Comparison of ENCODE assay signal across 23 cellular contexts in genomic region chr3:116618138-116618537, GRCh38.
A peak's percentile ranks its signal among the peaks of the same experiment; 100 is the strongest.
DNase-seq lines count a peak whose midpoint lies in the region; FAIRE-seq and TF ChIP-seq lines count a peak whose summit lies in the region.
"Had no signal": no experiment of that assay in that cellular context is flagged by ENCODE, and none has a peak within 500 bp of the region (broad histone marks: within the 10 kb centered on the region; RNA-seq: fewer than 3 reads in every experiment).

No MANE protein-coding gene starts in this region.

- H3K9me3 Mint-ChIP-seq in MCF 10A (ENCODE audit: unreplicated experiment) = no peaks in the 10 kb centered on the region

- H2BK5ac ChIP-seq in trophoblast cell (ENCODE audit: low read depth, low read length, poor library complexity) = peak overlapping the region; percentile 73

- H3K23ac ChIP-seq in trophoblast cell (ENCODE audit: low read length) = no peak overlapping the region

- no peak overlapping the region for H4K12ac ChIP-seq in trophoblast cell (ENCODE audit: low read depth, low read length)

- no peak for FAIRE-seq in bronchial epithelial cell (lab: Jason Lieb, UNC)
- FAIRE-seq: A204.1, GM12878, GM18507 had no signal

- H3K79me2 ChIP-seq in mammary epithelial cell (ENCODE audit: insufficient read depth, low read length) = no peaks in the 10 kb centered on the region
- peaks cover 2% of the 10 kb centered on the region for H3K79me2 ChIP-seq in trophoblast cell (ENCODE audit: control insufficient read depth, insufficient read depth, low read length, poor library complexity)
- no peaks in the 10 kb centered on the region for H3K79me2 ChIP-seq in smooth muscle cell (ENCODE audit: low read depth)

- H3F3A ChIP-seq in smooth muscle cell (ENCODE audit: low read depth) = no peaks in the 10 kb centered on the region

- H3K36me3 ChIP-seq in mammary epithelial cell (ENCODE audit: insufficient read depth, low read length) (no peaks in the 10 kb centered on the region), bronchial epithelial cell (ENCODE audit: control insufficient read depth, insufficient read depth, low read length) (no peaks in the 10 kb centered on the region), trophoblast cell (ENCODE audit: control insufficient read depth in 1 of 2, insufficient read depth in 2 of 2, low read length in 2 of 2) (no peaks in the 10 kb centered on the region), smooth muscle cell (ENCODE audit: low read depth) (no peaks in the 10 kb centered on the region)
- H3K36me3 ChIP-seq: BLaER1 had no signal

- H4K8ac ChIP-seq in trophoblast cell (ENCODE audit: low read depth, low read length) = no peak overlapping the region

- H3K9me3 ChIP-seq in mammary epithelial cell (replicated peaks; ENCODE audit: insufficient read depth, low read length) = no peaks in the 10 kb centered on the region
- peaks cover 2% of the 10 kb centered on the region for H3K9me3 ChIP-seq in trophoblast cell (ENCODE audit: insufficient read depth, low read depth, low read length)
- H3K9me3 ChIP-seq in smooth muscle cell (replicated peaks; ENCODE audit: low read depth) = no peaks in the 10 kb centered on the region
- H3K9me3 ChIP-seq: Caco-2 had no signal

- no peaks in the 10 kb centered on the region for H4K20me1 ChIP-seq in mammary epithelial cell (ENCODE audit: insufficient read depth, low read length)
- no peaks in the 10 kb centered on the region for H4K20me1 ChIP-seq in smooth muscle cell (ENCODE audit: low read depth)
- H4K20me1 ChIP-seq: BLaER1 had no signal

- peaks cover 8% of the 10 kb centered on the region for H3K27me3 Mint-ChIP-seq in MCF 10A (ENCODE audit: insufficient read depth, unreplicated experiment)
- H3K27me3 Mint-ChIP-seq: B cell; CD4-positive, CD25-positive, alpha-beta regulatory T cell had no signal

- dilution Hi-C loops in mammary epithelial cell (cut with HindIII; ENCODE audit: low sequenced_read_pairs) = no loop called here

- TF ChIP-seq CTCF in mammary epithelial cell (conservative IDR thresholded peaks at IDR 0.05 in 1 of 2, IDR thresholded peaks at IDR 0.05 in 1 of 2; ENCODE audit: extremely low read depth in 1 of 2, insufficient read depth in 1 of 2, low read depth in 1 of 2, low read length in 2 of 2) = no peak
- TF ChIP-seq CTCF in MCF 10A (IDR thresholded peaks at IDR 0.05; ENCODE audit: unreplicated experiment) = no peak
- TF ChIP-seq CTCF in bronchial epithelial cell (IDR thresholded peaks at IDR 0.05; ENCODE audit: insufficient read depth, low read length, severe bottlenecking) = no peak
- TF ChIP-seq CTCF in epithelial cell of esophagus (IDR thresholded peaks at IDR 0.05; ENCODE audit: insufficient read depth, low read depth, low read length, missing control alignments) = no peak
- TF ChIP-seq CTCF in smooth muscle cell (IDR thresholded peaks at IDR 0.05; ENCODE audit: borderline replicate concordance, insufficient read depth, poor library complexity, severe bottlenecking) = no peak

- H3K4me1 ChIP-seq in mammary epithelial cell (ENCODE audit: insufficient read depth, low read length) = no peaks in the 10 kb centered on the region
- H3K4me1 ChIP-seq in trophoblast cell (ENCODE audit: control insufficient read depth in 1 of 2, insufficient read depth in 2 of 2, low read length in 2 of 2) = no peaks in the 10 kb centered on the region
- H3K4me1 ChIP-seq in smooth muscle cell (ENCODE audit: low read depth) = peaks cover 5% of the 10 kb centered on the region
- H3K4me1 ChIP-seq: BLaER1, Caco-2 had no signal

- H2AK5ac ChIP-seq in trophoblast cell (ENCODE audit: low read length) = no peak overlapping the region

- H3K27me3 ChIP-seq in mammary epithelial cell (ENCODE audit: insufficient read depth, low read length) (no peaks in the 10 kb centered on the region), bronchial epithelial cell (ENCODE audit: control insufficient read depth, insufficient read depth, low read length) (no peaks in the 10 kb centered on the region), trophoblast cell (ENCODE audit: insufficient read depth, low read length) (no peaks in the 10 kb centered on the region), smooth muscle cell (ENCODE audit: low read depth) (no peaks in the 10 kb centered on the region)
- H3K27me3 ChIP-seq: BLaER1 had no signal

- H2BK12ac ChIP-seq in trophoblast cell (ENCODE audit: low read length) = no peak overlapping the region

- no peak overlapping the region for H3K4me3 Mint-ChIP-seq in MCF 10A (ENCODE audit: unreplicated experiment)
- H3K4me3 Mint-ChIP-seq: B cell; CD4-positive, CD25-positive, alpha-beta regulatory T cell; CD8-positive, alpha-beta T cell; H9 had no signal

- peak overlapping the region; percentile 80 for H2BK120ac ChIP-seq in trophoblast cell (ENCODE audit: insufficient read depth, low read length, poor library complexity)

- H3K79me1 ChIP-seq in trophoblast cell (ENCODE audit: low read length) = peaks cover 3% of the 10 kb centered on the region

- intact Hi-C loops in mammary epithelial cell (cut with micrococcal nuclease) (no loop called here), MCF 10A (cut with micrococcal nuclease) (no loop called here)

- H3K27ac Mint-ChIP-seq in MCF 10A (ENCODE audit: low read depth, unreplicated experiment) = no peak overlapping the region
- H3K27ac Mint-ChIP-seq: B cell; CD4-positive, CD25-positive, alpha-beta regulatory T cell; CD8-positive, alpha-beta T cell; H9 had no signal

- WGBS in mammary epithelial cell (ENCODE audit: low coverage, missing lambda C conversion rate) = 73% methylated on average over 2 of the region's 2 CpGs
- no CpG with 5 or more reads among the region's 2 CpGs for WGBS in trophoblast cell (ENCODE audit: extremely low coverage, insufficient coverage, insufficient read length)
- WGBS in smooth muscle cell (ENCODE audit: low lambda C conversion rate) = 94% methylated on average over 2 of the region's 2 CpGs

- H3K18ac ChIP-seq in trophoblast cell (ENCODE audit: low read length) = no peak overlapping the region

- in situ Hi-C loops in mammary epithelial cell (cut with MboI; ENCODE audit: low sequenced_read_pairs in 2 of 2) = no loop called here

- DNase-seq in mammary epithelial cell (peak; percentile 1), MCF 10A (ENCODE audit: unreplicated experiment) (no peak), bronchial epithelial cell (ENCODE audit: low read depth) (peak; percentile 71), epithelial cell of esophagus (ENCODE audit: low read depth) (peak; percentile 23), trophoblast cell (no peak), smooth muscle cell (lab: John Stamatoyannopoulos, UW; ENCODE audit: unreplicated experiment) (no peak), NCI-H146 treated with DMSO at 0.1 percent for 48 hours (lab: John Stamatoyannopoulos, UW; ENCODE audit: unreplicated experiment) (no peak), occipital lobe (lab: John Stamatoyannopoulos, UW) (no peak)
- DNase-seq: Caco-2; CD4-positive, CD25-positive, alpha-beta regulatory T cell; CD8-positive, alpha-beta T cell; DMS153; DND-41; GDM1; GM23248; H9 had no signal

- no peaks in the 10 kb centered on the region for H3K4me1 Mint-ChIP-seq in MCF 10A (ENCODE audit: insufficient read depth, unreplicated experiment)
- H3K4me1 Mint-ChIP-seq: B cell; CD4-positive, CD25-positive, alpha-beta regulatory T cell; H9 had no signal

- BruUV-seq in mammary epithelial cell (replicated peaks; lab: Mats Ljungman, UMichigan) (no TSS peak), MCF 10A (replicated peaks; lab: Mats Ljungman, UMichigan) (no TSS peak)

- H3K4me3 ChIP-seq in mammary epithelial cell (replicated peaks in 1 of 3; ENCODE audit: insufficient read depth in 1 of 3, low read depth in 2 of 3, low read length in 3 of 3) (no peak overlapping the region), bronchial epithelial cell (ENCODE audit: low read depth, low read length) (no peak overlapping the region), epithelial cell of esophagus (ENCODE audit: low read length) (no peak overlapping the region), trophoblast cell (ENCODE audit: low read depth, low read length) (no peak overlapping the region), smooth muscle cell (no peak overlapping the region)
- H3K4me3 ChIP-seq: BLaER1, GM12878, GM23248 had no signal

- H3K27ac ChIP-seq in mammary epithelial cell (ENCODE audit: insufficient read depth, low read depth, low read length) (no peak overlapping the region), trophoblast cell (ENCODE audit: low read depth, low read length) (no peak overlapping the region), smooth muscle cell (ENCODE audit: low read depth) (no peak overlapping the region)
- H3K27ac ChIP-seq: 22Rv1, BLaER1, C4-2B, GM23248 had no signal

- H3K4me2 ChIP-seq in mammary epithelial cell (ENCODE audit: insufficient read depth, low read depth, low read length) = no peak overlapping the region
- no peak overlapping the region for H3K4me2 ChIP-seq in trophoblast cell (ENCODE audit: low read length)
- no peak overlapping the region for H3K4me2 ChIP-seq in smooth muscle cell
- H3K4me2 ChIP-seq: BLaER1 had no signal

- H3K14ac ChIP-seq in trophoblast cell (ENCODE audit: low read length) = peak overlapping the region; percentile 70

- POLR2A ChIA-PET in MCF 10A (lab: Yijun Ruan, JAX) = no interaction called here

- H2AFZ ChIP-seq in mammary epithelial cell (ENCODE audit: low read depth, low read length) = peak overlapping the region; percentile 15
- peak overlapping the region; percentile 54 for H2AFZ ChIP-seq in trophoblast cell (ENCODE audit: insufficient read depth, low read length, poor library complexity)
- H2AFZ ChIP-seq in smooth muscle cell (ENCODE audit: low read depth) = no peak overlapping the region
- H2AFZ ChIP-seq: GM23248 had no signal

- no peak overlapping the region for H3K9ac ChIP-seq in mammary epithelial cell (ENCODE audit: insufficient read depth, low read length)
- no peak overlapping the region for H3K9ac ChIP-seq in trophoblast cell (ENCODE audit: low read length)
- H3K9ac ChIP-seq in smooth muscle cell (ENCODE audit: low read depth) = no peak overlapping the region
- H3K9ac ChIP-seq: BLaER1, GM23248 had no signal

- H4K91ac ChIP-seq in trophoblast cell (ENCODE audit: low read depth, low read length) = peak overlapping the region; percentile 89

- no peak overlapping the region for H3K4ac ChIP-seq in trophoblast cell (ENCODE audit: low read depth, low read length)

- CTCF ChIA-PET in mammary epithelial cell (lab: Charles Lee; ENCODE audit: low non-redundant PET) = no interaction called here
- CTCF ChIA-PET in MCF 10A (lab: Yijun Ruan, JAX) = interaction anchor here (4.1 kb wide), 1 partner anchor 139 kb away, joined by 18 read pairs; no protein-coding TSS in a partner anchor

- no peaks in the 10 kb centered on the region for H3K36me3 Mint-ChIP-seq in MCF 10A (ENCODE audit: insufficient read depth, unreplicated experiment)
- H3K36me3 Mint-ChIP-seq: CD4-positive, CD25-positive, alpha-beta regulatory T cell; CD8-positive, alpha-beta T cell had no signal

Comparison
In these comparisons a context has a peak if more than half of its experiments do, and no peak if none do; other contexts are left out.
1. DNase-seq: peak in mammary epithelial cell (single experiment), bronchial epithelial cell (single experiment) and epithelial cell of esophagus (single experiment); none in MCF 10A (single experiment), trophoblast cell (0 of 2), smooth muscle cell (single experiment), NCI-H146 treated with DMSO at 0.1 percent for 48 hours (single experiment) and occipital lobe (single experiment).